ENCODE assay signal across 1 cellular context in the genomic region with DNA sequence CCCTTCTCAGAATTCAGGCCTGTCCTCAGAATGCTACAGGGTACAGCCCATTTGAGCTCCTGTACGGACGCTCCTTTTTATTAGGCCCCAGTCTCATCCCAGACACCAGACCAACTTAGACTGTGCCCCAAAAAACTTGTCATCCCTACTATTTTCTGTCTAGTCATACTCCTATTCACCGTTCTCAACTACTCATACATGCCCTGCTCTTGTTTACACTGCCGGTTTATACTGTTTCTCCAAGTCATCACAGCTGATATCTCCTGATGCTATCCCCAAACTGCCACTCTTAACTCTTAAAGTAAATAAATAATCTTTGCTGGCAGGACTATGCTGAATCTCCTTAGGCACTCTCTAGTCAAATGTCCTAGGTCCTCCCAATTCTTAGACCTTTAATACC. TPM values are rescaled to one million over a fixed set of nuclear protein-coding genes. Genes with fewer than 3 reads are reported as not detected.
"Had no signal": no experiment of that assay in that cellular context is flagged by ENCODE, and none has a peak within 500 bp of the region (broad histone marks: within the 10 kb centered on the region; RNA-seq: fewer than 3 reads in every experiment).

No MANE protein-coding gene starts in this region.

RNA-seq across cellular contexts. Expression of a gene that starts 18.8 kb away (rescaled TPM):
- total RNA-seq: HT-29 had no signal
